8 cellular contexts compared by ENCODE assay signal in genomic region chr4:128517096-128517738, GRCh38.
A peak's percentile ranks its signal among the peaks of the same experiment; 100 is the strongest.
DNase-seq lines count a peak whose midpoint lies in the region; ATAC-seq and TF ChIP-seq lines count a peak whose summit lies in the region.

No MANE protein-coding gene starts in this region.

- TF ChIP-seq CTCF in fibroblast of the aortic adventitia (IDR thresholded peaks at IDR 0.05; ENCODE audit: insufficient read depth, low read length) (no peak), upper lobe of right lung (IDR thresholded peaks at IDR 0.05) (no peak)

- H3K27ac ChIP-seq in SJSA1 (peak overlapping the region; percentile 90), upper lobe of right lung (peak overlapping the region; percentile 28)

- H3K4me1 ChIP-seq in SJSA1 (replicated peaks) = peaks cover 51% of the 10 kb centered on the region
- peaks cover 12% of the 10 kb centered on the region for H3K4me1 ChIP-seq in upper lobe of right lung

- peak overlapping the region; percentile 28 for H3K27ac Mint-ChIP-seq in activated T-cell treated with anti-CD3 and anti-CD28 coated beads, Interleukin-2, amount 50 U/mL, for 72 hours
- no peak overlapping the region for H3K27ac Mint-ChIP-seq in activated T-cell treated with anti-CD3 and anti-CD28 coated beads, Interleukin-2, amount 50 U/mL, for 24 hours

- no peak overlapping the region for H3K4me3 ChIP-seq in SJSA1
- no peak overlapping the region for H3K4me3 ChIP-seq in fibroblast of the aortic adventitia (ENCODE audit: low read depth, low read length)
- H3K4me3 ChIP-seq in upper lobe of right lung = no peak overlapping the region

- no peaks in the 10 kb centered on the region for H3K27me3 ChIP-seq in SJSA1 (replicated peaks)
- H3K27me3 ChIP-seq in upper lobe of right lung = no peaks in the 10 kb centered on the region

- intact Hi-C loops in upper lobe of right lung (cut with DNase I) = no loop called here

- H3K9me3 Mint-ChIP-seq in activated T-cell treated with anti-CD3 and anti-CD28 coated beads, Interleukin-2, amount 50 U/mL, for 72 hours = peaks cover 4 to 5% of the 10 kb centered on the region in 2 donors
- no peaks in the 10 kb centered on the region for H3K9me3 Mint-ChIP-seq in activated T-cell treated with anti-CD3 and anti-CD28 coated beads, Interleukin-2, amount 50 U/mL, for 24 hours

- no peaks in the 10 kb centered on the region for H3K36me3 ChIP-seq in SJSA1
- no peaks in the 10 kb centered on the region for H3K36me3 ChIP-seq in upper lobe of right lung

- ATAC-seq in activated T-cell treated with anti-CD3 and anti-CD28 coated beads, Interleukin-2, amount 50 U/mL, for 72 hours (replicated peaks in 1 of 2) = no peak
- ATAC-seq in upper lobe of right lung = no peak
- ATAC-seq in GM21717 (IDR thresholded peaks at IDR 0.05; ENCODE audit: unreplicated experiment) = no peak

- H3K4me1 Mint-ChIP-seq in activated T-cell treated with anti-CD3 and anti-CD28 coated beads, Interleukin-2, amount 50 U/mL, for 72 hours (ENCODE audit: low read depth) = peaks cover 28% of the 10 kb centered on the region
- peaks cover 18% of the 10 kb centered on the region for H3K4me1 Mint-ChIP-seq in activated T-cell treated with anti-CD3 and anti-CD28 coated beads, Interleukin-2, amount 50 U/mL, for 24 hours (ENCODE audit: low read depth)

- H3K9me3 ChIP-seq in SJSA1 (replicated peaks) = no peaks in the 10 kb centered on the region
- no peaks in the 10 kb centered on the region for H3K9me3 ChIP-seq in upper lobe of right lung

- no peaks in the 10 kb centered on the region for H3K27me3 Mint-ChIP-seq in activated T-cell treated with anti-CD3 and anti-CD28 coated beads, Interleukin-2, amount 50 U/mL, for 72 hours (ENCODE audit: low read depth)
- H3K27me3 Mint-ChIP-seq in activated T-cell treated with anti-CD3 and anti-CD28 coated beads, Interleukin-2, amount 50 U/mL, for 24 hours = peaks cover 4% of the 10 kb centered on the region

- no peak for DNase-seq in activated T-cell treated with anti-CD3 and anti-CD28 coated beads, Interleukin-2, amount 50 U/mL, for 72 hours
- DNase-seq in activated T-cell treated with anti-CD3 and anti-CD28 coated beads, Interleukin-2, amount 50 U/mL, for 24 hours = no peak
- no peak for DNase-seq in SJSA1 (ENCODE audit: low read depth in 1 of 2, low spot score in 2 of 2)
- peak; percentile 84 for DNase-seq in fibroblast of the aortic adventitia (ENCODE audit: low read depth)
- DNase-seq in upper lobe of right lung = no peak
- no peak for DNase-seq in activated CD4-positive, alpha-beta T cell treated with anti-CD3 and anti-CD28 coated beads, Interleukin-2, amount 50 U/mL, for 1 hour
- no peak for DNase-seq in HuH-7 (ENCODE audit: low spot score)

- no peak overlapping the region for H3K4me3 Mint-ChIP-seq in activated T-cell treated with anti-CD3 and anti-CD28 coated beads, Interleukin-2, amount 50 U/mL, for 72 hours
- no peak overlapping the region for H3K4me3 Mint-ChIP-seq in activated T-cell treated with anti-CD3 and anti-CD28 coated beads, Interleukin-2, amount 50 U/mL, for 24 hours

- peaks cover 7 to 17% of the 10 kb centered on the region in 2 donors for H3K36me3 Mint-ChIP-seq in activated T-cell treated with anti-CD3 and anti-CD28 coated beads, Interleukin-2, amount 50 U/mL, for 72 hours (ENCODE audit: insufficient read depth in 2 of 2)
- H3K36me3 Mint-ChIP-seq in activated T-cell treated with anti-CD3 and anti-CD28 coated beads, Interleukin-2, amount 50 U/mL, for 24 hours (ENCODE audit: low read depth) = no peaks in the 10 kb centered on the region
